Comparison of ENCODE assay signal across 1 cellular context in the genomic region with DNA sequence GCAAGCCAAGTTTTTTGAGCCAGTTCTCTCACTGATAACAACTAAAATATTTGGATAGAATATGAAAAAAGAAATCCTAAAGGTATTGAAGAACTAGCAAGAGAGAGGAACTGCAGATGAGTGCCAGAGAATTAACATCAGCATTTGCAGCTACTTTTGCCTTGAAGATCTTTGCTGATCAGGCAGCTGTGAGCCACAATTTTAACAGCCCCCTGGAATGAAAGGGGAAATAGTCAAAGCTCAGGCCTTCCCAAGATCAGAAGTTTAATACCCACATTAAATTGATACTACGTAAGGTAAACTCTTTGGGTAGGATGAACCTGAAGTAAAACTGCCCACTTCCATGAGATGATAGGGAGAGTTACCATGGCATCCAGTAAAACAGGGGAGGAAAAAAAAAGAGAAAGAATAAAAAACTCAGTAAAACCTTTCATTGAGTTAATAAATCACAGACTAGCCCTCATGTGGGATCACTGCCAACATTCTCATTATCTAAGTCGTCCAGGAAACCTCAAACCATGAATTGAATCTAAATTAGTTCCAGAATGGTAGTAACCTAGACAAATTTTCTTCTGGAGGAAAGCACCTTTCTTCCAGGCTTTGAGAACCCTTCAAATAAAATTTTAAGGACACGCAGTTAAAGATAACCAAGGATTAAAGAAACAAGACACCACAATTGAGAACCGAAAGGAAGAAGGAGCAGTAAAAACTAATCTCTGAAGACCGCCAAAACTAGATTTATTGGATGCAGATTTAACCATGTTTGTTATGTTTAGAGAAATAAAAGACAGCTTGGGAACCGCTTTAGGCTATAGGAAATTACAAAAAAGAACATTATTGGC.
A peak's percentile ranks its signal among the peaks of the same experiment; 100 is the strongest.
TF ChIP-seq lines count a peak whose summit lies in the region.

No MANE protein-coding gene starts in this region.

TF ChIP-seq in HEK293, 187 proteins besides CTCF, POLR2A, EP300 and RAD21 (continued from another document and continues in another):
- TF ChIP-seq, protein P1, sequence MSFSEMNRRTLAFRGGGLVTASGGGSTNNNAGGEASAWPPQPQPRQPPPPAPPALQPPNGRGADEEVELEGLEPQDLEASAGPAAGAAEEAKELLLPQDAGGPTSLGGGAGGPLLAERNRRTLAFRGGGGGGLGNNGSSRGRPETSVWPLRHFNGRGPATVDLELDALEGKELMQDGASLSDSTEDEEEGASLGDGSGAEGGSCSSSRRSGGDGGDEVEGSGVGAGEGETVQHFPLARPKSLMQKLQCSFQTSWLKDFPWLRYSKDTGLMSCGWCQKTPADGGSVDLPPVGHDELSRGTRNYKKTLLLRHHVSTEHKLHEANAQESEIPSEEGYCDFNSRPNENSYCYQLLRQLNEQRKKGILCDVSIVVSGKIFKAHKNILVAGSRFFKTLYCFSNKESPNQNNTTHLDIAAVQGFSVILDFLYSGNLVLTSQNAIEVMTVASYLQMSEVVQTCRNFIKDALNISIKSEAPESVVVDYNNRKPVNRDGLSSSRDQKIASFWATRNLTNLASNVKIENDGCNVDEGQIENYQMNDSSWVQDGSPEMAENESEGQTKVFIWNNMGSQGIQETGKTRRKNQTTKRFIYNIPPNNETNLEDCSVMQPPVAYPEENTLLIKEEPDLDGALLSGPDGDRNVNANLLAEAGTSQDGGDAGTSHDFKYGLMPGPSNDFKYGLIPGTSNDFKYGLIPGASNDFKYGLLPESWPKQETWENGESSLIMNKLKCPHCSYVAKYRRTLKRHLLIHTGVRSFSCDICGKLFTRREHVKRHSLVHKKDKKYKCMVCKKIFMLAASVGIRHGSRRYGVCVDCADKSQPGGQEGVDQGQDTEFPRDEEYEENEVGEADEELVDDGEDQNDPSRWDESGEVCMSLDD (tag by site-specific recombination; IDR thresholded peaks at IDR 0.05), result no peak
- peak; percentile 21; the same call in 1 of the 2 replicates for TF ChIP-seq ZNF335 (tag by site-specific recombination; conservative IDR thresholded peaks at IDR 0.05)
- no peak for TF ChIP-seq SETDB1 (IDR thresholded peaks at IDR 0.05; ENCODE audit: insufficient read length, low read length)
- peak; percentile 32 for TF ChIP-seq ZNF510 (tag by site-specific recombination; IDR thresholded peaks at IDR 0.05; ENCODE audit: insufficient replicate concordance)
- no peak for TF ChIP-seq ZNF548 (tag by site-specific recombination; IDR thresholded peaks at IDR 0.05)
- peak; percentile 79; the same call in 1 of the 2 replicates for TF ChIP-seq ZNF626 (tag by site-specific recombination; IDR thresholded peaks at IDR 0.05)
- no peak for TF ChIP-seq ZNF654 (tag by site-specific recombination; IDR thresholded peaks at IDR 0.05; ENCODE audit: low read depth)
- TF ChIP-seq SCRT1 (tag by site-specific recombination; IDR thresholded peaks at IDR 0.05; ENCODE audit: borderline replicate concordance), result no peak
- TF ChIP-seq ZBTB1 (tag by site-specific recombination; IDR thresholded peaks at IDR 0.05), result peak; percentile 98
- no peak for TF ChIP-seq ZNF776 (tag by site-specific recombination; IDR thresholded peaks at IDR 0.05; ENCODE audit: borderline replicate concordance)
- TF ChIP-seq ZNF121 (tag by site-specific recombination; IDR thresholded peaks at IDR 0.05), result no peak
- no peak for TF ChIP-seq ZNF585B (tag by site-specific recombination; IDR thresholded peaks at IDR 0.05)
- TF ChIP-seq ZNF792 (tag by site-specific recombination; IDR thresholded peaks at IDR 0.05), result no peak
- no peak for TF ChIP-seq ZFP41 (tag by site-specific recombination; IDR thresholded peaks at IDR 0.05; ENCODE audit: borderline replicate concordance)
- TF ChIP-seq SP2 (tag by site-specific recombination; IDR thresholded peaks at IDR 0.05), result no peak
- TF ChIP-seq REPIN1 (tag by site-specific recombination; IDR thresholded peaks at IDR 0.05; ENCODE audit: low read depth), result no peak; the same call in 1 of the 2 replicates
- TF ChIP-seq ZNF707 (tag by site-specific recombination; IDR thresholded peaks at IDR 0.05), result no peak
- TF ChIP-seq ZNF433 (tag by site-specific recombination; IDR thresholded peaks at IDR 0.05; ENCODE audit: low read depth), result no peak
- no peak for TF ChIP-seq ZNF302 (tag by site-specific recombination; IDR thresholded peaks at IDR 0.05; ENCODE audit: low read depth)
- no peak for TF ChIP-seq ELK4 (IDR thresholded peaks at IDR 0.05; ENCODE audit: borderline replicate concordance, low read depth, low read length)
- TF ChIP-seq ZNF280D (tag by site-specific recombination; IDR thresholded peaks at IDR 0.05), result no peak
- no peak for TF ChIP-seq ZNF529 (tag by site-specific recombination; IDR thresholded peaks at IDR 0.05; ENCODE audit: insufficient replicate concordance)
- peak; percentile 90 for TF ChIP-seq HIC1 (tag by site-specific recombination; IDR thresholded peaks at IDR 0.05)
- TF ChIP-seq, protein P2, sequence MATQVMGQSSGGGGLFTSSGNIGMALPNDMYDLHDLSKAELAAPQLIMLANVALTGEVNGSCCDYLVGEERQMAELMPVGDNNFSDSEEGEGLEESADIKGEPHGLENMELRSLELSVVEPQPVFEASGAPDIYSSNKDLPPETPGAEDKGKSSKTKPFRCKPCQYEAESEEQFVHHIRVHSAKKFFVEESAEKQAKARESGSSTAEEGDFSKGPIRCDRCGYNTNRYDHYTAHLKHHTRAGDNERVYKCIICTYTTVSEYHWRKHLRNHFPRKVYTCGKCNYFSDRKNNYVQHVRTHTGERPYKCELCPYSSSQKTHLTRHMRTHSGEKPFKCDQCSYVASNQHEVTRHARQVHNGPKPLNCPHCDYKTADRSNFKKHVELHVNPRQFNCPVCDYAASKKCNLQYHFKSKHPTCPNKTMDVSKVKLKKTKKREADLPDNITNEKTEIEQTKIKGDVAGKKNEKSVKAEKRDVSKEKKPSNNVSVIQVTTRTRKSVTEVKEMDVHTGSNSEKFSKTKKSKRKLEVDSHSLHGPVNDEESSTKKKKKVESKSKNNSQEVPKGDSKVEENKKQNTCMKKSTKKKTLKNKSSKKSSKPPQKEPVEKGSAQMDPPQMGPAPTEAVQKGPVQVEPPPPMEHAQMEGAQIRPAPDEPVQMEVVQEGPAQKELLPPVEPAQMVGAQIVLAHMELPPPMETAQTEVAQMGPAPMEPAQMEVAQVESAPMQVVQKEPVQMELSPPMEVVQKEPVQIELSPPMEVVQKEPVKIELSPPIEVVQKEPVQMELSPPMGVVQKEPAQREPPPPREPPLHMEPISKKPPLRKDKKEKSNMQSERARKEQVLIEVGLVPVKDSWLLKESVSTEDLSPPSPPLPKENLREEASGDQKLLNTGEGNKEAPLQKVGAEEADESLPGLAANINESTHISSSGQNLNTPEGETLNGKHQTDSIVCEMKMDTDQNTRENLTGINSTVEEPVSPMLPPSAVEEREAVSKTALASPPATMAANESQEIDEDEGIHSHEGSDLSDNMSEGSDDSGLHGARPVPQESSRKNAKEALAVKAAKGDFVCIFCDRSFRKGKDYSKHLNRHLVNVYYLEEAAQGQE (tag by site-specific recombination; IDR thresholded peaks at IDR 0.05), result no peak
- TF ChIP-seq ZNF175 (tag by site-specific recombination; IDR thresholded peaks at IDR 0.05), result no peak
- no peak for TF ChIP-seq ZNF785 (tag by site-specific recombination; IDR thresholded peaks at IDR 0.05)
- TF ChIP-seq, protein P3, sequence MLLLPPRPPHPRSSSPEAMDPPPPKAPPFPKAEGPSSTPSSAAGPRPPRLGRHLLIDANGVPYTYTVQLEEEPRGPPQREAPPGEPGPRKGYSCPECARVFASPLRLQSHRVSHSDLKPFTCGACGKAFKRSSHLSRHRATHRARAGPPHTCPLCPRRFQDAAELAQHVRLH (tag by site-specific recombination; IDR thresholded peaks at IDR 0.05), result peak; percentile 99
- peak; percentile 35; the same call in 1 of the 2 replicates for TF ChIP-seq ZNF146 (tag by site-specific recombination; IDR thresholded peaks at IDR 0.05)
- TF ChIP-seq MYNN (tag by site-specific recombination; IDR thresholded peaks at IDR 0.05; ENCODE audit: borderline replicate concordance), result no peak
- TF ChIP-seq ZNF473 (tag by site-specific recombination; IDR thresholded peaks at IDR 0.05), result no peak
- peak; percentile 75; the same call in 1 of the 2 replicates for TF ChIP-seq KLF16 (tag by site-specific recombination; IDR thresholded peaks at IDR 0.05)
- no peak for TF ChIP-seq ZNF621 (tag by site-specific recombination; IDR thresholded peaks at IDR 0.05)
- TF ChIP-seq ZNF23 (tag by site-specific recombination; IDR thresholded peaks at IDR 0.05; ENCODE audit: borderline replicate concordance), result no peak
- TF ChIP-seq ZBTB7A (tag by site-specific recombination; IDR thresholded peaks at IDR 0.05; ENCODE audit: low read depth), result no peak
- no peak for TF ChIP-seq ZBTB20 (tag by site-specific recombination; IDR thresholded peaks at IDR 0.05)
- TF ChIP-seq, protein P4, sequence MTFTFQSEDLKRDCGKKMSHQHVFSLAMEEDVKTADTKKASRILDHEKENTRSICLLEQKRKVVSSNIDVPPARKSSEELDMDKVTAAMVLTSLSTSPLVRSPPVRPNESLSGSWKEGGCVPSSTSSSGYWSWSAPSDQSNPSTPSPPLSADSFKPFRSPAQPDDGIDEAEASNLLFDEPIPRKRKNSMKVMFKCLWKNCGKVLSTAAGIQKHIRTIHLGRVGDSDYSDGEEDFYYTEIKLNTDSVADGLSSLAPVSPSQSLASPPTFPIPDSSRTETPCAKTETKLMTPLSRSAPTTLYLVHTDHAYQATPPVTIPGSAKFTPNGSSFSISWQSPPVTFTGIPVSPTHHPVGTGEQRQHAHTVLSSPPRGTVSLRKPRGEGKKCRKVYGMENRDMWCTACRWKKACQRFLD (tag by site-specific recombination; IDR thresholded peaks at IDR 0.05), result no peak
- peak; percentile 83 for TF ChIP-seq ZBTB8A (tag by site-specific recombination; IDR thresholded peaks at IDR 0.05)
- TF ChIP-seq OVOL3 (tag by site-specific recombination; IDR thresholded peaks at IDR 0.05), result peak; percentile 99
- TF ChIP-seq ZNF184 (tag by site-specific recombination; IDR thresholded peaks at IDR 0.05), result no peak
- 0 out of 2 replicates have a peak, but pooled peaks have one; percentile 38 for TF ChIP-seq PATZ1 (tag by site-specific recombination; IDR thresholded peaks at IDR 0.05)
- TF ChIP-seq ZFP3 (tag by site-specific recombination; IDR thresholded peaks at IDR 0.05; ENCODE audit: low read depth), result peak; percentile 47; the same call in 1 of the 2 replicates
- TF ChIP-seq KLF17 (tag by site-specific recombination; IDR thresholded peaks at IDR 0.05), result no peak
